ENCODE assay signal across 8 cellular contexts in the genomic region with DNA sequence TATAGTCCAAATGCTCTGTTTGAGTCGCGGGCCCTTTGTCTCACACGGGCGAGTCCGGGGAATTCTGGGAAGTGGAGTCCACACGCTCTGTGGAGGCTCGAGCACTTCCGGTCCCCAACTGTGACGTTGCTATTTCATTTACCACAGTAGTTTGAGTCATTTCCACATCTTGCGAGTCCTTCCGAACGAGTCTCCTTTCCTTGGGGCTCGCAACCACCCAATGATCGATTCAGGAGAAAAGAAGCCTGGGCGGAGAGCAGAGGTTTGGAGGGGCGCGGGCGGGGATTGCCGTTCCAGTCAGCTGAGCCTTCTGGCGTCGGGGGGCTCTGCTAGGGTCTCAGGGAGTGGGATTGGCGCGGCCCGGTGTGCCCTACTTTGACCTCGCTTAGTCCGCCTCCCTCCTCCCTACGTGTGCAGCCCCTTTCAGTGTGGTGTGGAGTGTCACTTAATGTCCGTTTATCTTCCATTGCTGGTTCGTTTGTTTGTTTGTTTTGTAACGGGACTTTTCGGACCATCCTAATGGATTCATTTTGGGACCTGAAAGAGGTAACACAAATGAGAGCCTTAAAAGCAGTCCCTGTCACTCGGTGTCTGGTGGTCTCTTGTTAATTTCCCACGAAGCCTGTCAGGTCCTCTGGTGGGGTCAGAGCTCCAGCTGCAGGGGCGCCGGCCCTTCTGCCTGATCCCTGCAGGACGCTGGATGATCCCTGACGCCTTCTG. TPM values are rescaled to one million over a fixed set of nuclear protein-coding genes. Genes with fewer than 3 reads are reported as not detected.
A peak's percentile ranks its signal among the peaks of the same experiment; 100 is the strongest.
DNase-seq lines count a peak whose midpoint lies in the region; ATAC-seq, FAIRE-seq and TF ChIP-seq lines count a peak whose summit lies in the region.

Gene ZNF222 (plus strand): TSS at position 163 of the 720 bp plus-strand sequence. CDS start 58 bp downstream, at position 221.

- intact Hi-C loops in gastrocnemius medialis (cut with DNase I; ENCODE audit: low total_unique reads), result loop anchor here (1.0 kb wide), 3 partner anchors 23 to 41 kb away; partner anchors contain the start of genes ZNF155 and ZNF230

- H3K9me3 ChIP-seq in iPS DF 6.9 (ENCODE audit: control insufficient read depth, insufficient read depth, low read length), result no peaks in the 10 kb centered on the region
- H3K9me3 ChIP-seq in gastrocnemius medialis, result peaks cover 0 to 21% (median 2%) of the 10 kb centered on the region in 3 donors

- ATAC-seq in HG02798 (IDR thresholded peaks at IDR 0.05; ENCODE audit: poor library complexity, unreplicated experiment) (peak; percentile 89), gastrocnemius medialis (peak; percentile 91 to 96)

- TF ChIP-seq CTCF in brain microvascular endothelial cell (IDR thresholded peaks at IDR 0.05; ENCODE audit: low read depth, low read length, missing control alignments) (no peak), gastrocnemius medialis (IDR thresholded peaks at IDR 0.05 in 4 of 5, conservative IDR thresholded peaks at IDR 0.05 in 1 of 5) (no peak)

- H3K4me1 ChIP-seq in iPS DF 6.9 (ENCODE audit: control insufficient read depth, insufficient read depth, low read length) (no peaks in the 10 kb centered on the region), gastrocnemius medialis (no peaks in the 10 kb centered on the region)

- FAIRE-seq in GM12891 (lab: Jason Lieb, UNC) (peak; percentile 66), TTC549 (lab: Jason Lieb, UNC) (peak; percentile 90)

- H3K27me3 ChIP-seq in brain microvascular endothelial cell (replicated peaks) (no peaks in the 10 kb centered on the region), iPS DF 6.9 (ENCODE audit: control insufficient read depth, insufficient read depth, low read length) (no peaks in the 10 kb centered on the region), gastrocnemius medialis (no peaks in the 10 kb centered on the region)

- H3K27ac ChIP-seq in brain microvascular endothelial cell (peak within 1 kb of the TSS; percentile 30), iPS DF 6.9 (ENCODE audit: low read length) (no peak within 1 kb of the TSS), gastrocnemius medialis (peak within 1 kb of the TSS; percentile 58 to 71 (median 63))

- TF ChIP-seq POLR2A in GM12891 (IDR thresholded peaks at IDR 0.05; ENCODE audit: low read depth, low read length) (peak; percentile 21; the same call in 1 of the 2 replicates), gastrocnemius medialis (IDR thresholded peaks at IDR 0.05) (no peak)

- H3K36me3 ChIP-seq in brain microvascular endothelial cell (replicated peaks), result peaks cover 26% of the 10 kb centered on the region
- H3K36me3 ChIP-seq in iPS DF 6.9 (ENCODE audit: control insufficient read depth, insufficient read depth, low read length), result no peaks in the 10 kb centered on the region; the same call in 1 of the 2 replicates
- H3K36me3 ChIP-seq in gastrocnemius medialis, result peaks cover 10 to 42% of the 10 kb centered on the region in 2 donors

- no CpG with 5 or more reads among the region's 37 CpGs for WGBS in iPS DF 6.9 (ENCODE audit: insufficient coverage, insufficient read length)

- peak within 1 kb of the TSS; percentile 92 for H3K4me3 ChIP-seq in brain microvascular endothelial cell (ENCODE audit: low read depth, low read length)
- H3K4me3 ChIP-seq in iPS DF 6.9 (ENCODE audit: low read length), result peak within 1 kb of the TSS; percentile 88
- peak within 1 kb of the TSS; percentile 62 to 86 (median 78) for H3K4me3 ChIP-seq in gastrocnemius medialis

- peak; percentile 33 for DNase-seq in GM12891 (ENCODE audit: insufficient read length, low spot score)
- peak; percentile 60 for DNase-seq in NCI-H187 treated with DMSO at 0.1 percent for 48 hours (lab: John Stamatoyannopoulos, UW)
- DNase-seq in brain microvascular endothelial cell, result peak; percentile 92
- peak; percentile 74 for DNase-seq in iPS DF 6.9 (ENCODE audit: low read depth, low spot score)
- DNase-seq in gastrocnemius medialis, result peak; percentile 63 to 67
- no peak for DNase-seq in NAMALWA (ENCODE audit: low spot score)

- in situ Hi-C loops in brain microvascular endothelial cell (cut with HindIII; ENCODE audit: low pct_ligation_motif_present, low sequenced_read_pairs) (no loop called here), gastrocnemius medialis (cut with MboI; ENCODE audit: low sequenced_read_pairs in 4 of 4) (no loop called here)

TF ChIP-seq in GM12891, 5 proteins besides CTCF, POLR2A, EP300 and RAD21:
- no peak for TF ChIP-seq POLR2AphosphoS5 (IDR thresholded peaks at IDR 0.05; ENCODE audit: low read depth, low read length)
- peak; percentile 55 for TF ChIP-seq SPI1 (IDR thresholded peaks at IDR 0.05; ENCODE audit: low read depth, low read length)

RNA-seq across cellular contexts. Expression of gene ZNF222, which starts in this region (rescaled TPM):
- 3.3 TPM for polyA plus RNA-seq in GM12891 (2012; ENCODE audit: low read depth, missing spikeins)
- 1 to 10 TPM in 3 of 4 donors, under 1 TPM in 1; 0.56 to 1.6 (median 1.1) TPM for total RNA-seq in gastrocnemius medialis
